28 cellular contexts compared by ENCODE assay signal in genomic region chr14:104194016-104194415, GRCh38. TPM values are rescaled to one million over a fixed set of nuclear protein-coding genes. Genes with fewer than 3 reads are reported as not detected.
"Had no signal": no experiment of that assay in that cellular context is flagged by ENCODE, and none has a peak within 500 bp of the region (broad histone marks: within the 10 kb centered on the region; RNA-seq: fewer than 3 reads in every experiment).

No MANE protein-coding gene starts in this region.

- H2AFZ ChIP-seq: hepatocyte had no signal

- H3K9me3 Mint-ChIP-seq: mesothelial cell of epicardium; naive B cell; natural killer cell; nephron progenitor cell; stimulated activated naive B cell treated with anti-CD40 and anti-IgM and Interleukin-4, amounts not matched to agents 10 μg/mL and 1 μg/mL and 100 μg/mL, for 72 hours had no signal

- H3K4me3 Mint-ChIP-seq: mesothelial cell of epicardium; naive B cell; natural killer cell; nephron progenitor cell; stimulated activated naive B cell treated with anti-CD40 and anti-IgM and Interleukin-4, amounts not matched to agents 10 μg/mL and 1 μg/mL and 100 μg/mL, for 72 hours had no signal

- H3K9me3 ChIP-seq: left ventricle myocardium inferior, pancreas, prostate gland, testis, thyroid gland, transverse colon, upper lobe of left lung, vagina had no signal

- H3K27ac ChIP-seq: hepatocyte, left ventricle myocardium inferior, pancreas, prostate gland, skin epidermis, testis, thyroid gland, transverse colon, upper lobe of left lung, vagina had no signal

- H3K4me1 Mint-ChIP-seq: natural killer cell had no signal

- H3K27ac Mint-ChIP-seq: mesothelial cell of epicardium; natural killer cell; nephron progenitor cell; stimulated activated naive B cell treated with anti-CD40 and anti-IgM and Interleukin-4, amounts not matched to agents 10 μg/mL and 1 μg/mL and 100 μg/mL, for 72 hours had no signal

- H3K36me3 ChIP-seq: left ventricle myocardium inferior, pancreas, prostate gland, thyroid gland, transverse colon, upper lobe of left lung, vagina had no signal

- H3K4me1 ChIP-seq: left ventricle myocardium inferior, pancreas, prostate gland, testis, upper lobe of left lung, vagina had no signal

- H3K27me3 ChIP-seq: hepatocyte, pancreas, testis, thyroid gland, transverse colon, upper lobe of left lung, vagina had no signal

- H3K4me3 ChIP-seq: hepatocyte, left ventricle myocardium inferior, lung, pancreas, prostate gland, skin epidermis, testis, thyroid gland, transverse colon, upper lobe of left lung, vagina had no signal

- H3K27me3 Mint-ChIP-seq: stimulated activated naive B cell treated with anti-CD40 and anti-IgM and Interleukin-4, amounts not matched to agents 10 μg/mL and 1 μg/mL and 100 μg/mL, for 72 hours had no signal

- DNase-seq: islet precursor cell; left ventricle myocardium inferior; mesendoderm; naive B cell; natural killer cell; nephron progenitor cell; nucleus accumbens; posterior cingulate gyrus; retina; stimulated activated CD4-positive, alpha-beta T cell treated with anti-CD3 and anti-CD28 coated beads, Interleukin-12 subunit alpha, Interleukin-12 subunit beta, amount 100 ng/mL, for 4 hours; stimulated activated CD4-positive, alpha-beta T cell treated with anti-CD3 and anti-CD28 coated beads, Interleukin-15, amount 100 ng/mL, for 24 hours; stimulated activated CD4-positive, alpha-beta T cell treated with anti-CD3 and anti-CD28 coated beads, Interleukin-2, amount 100 ng/mL, for 24 hours; stimulated activated CD4-positive, alpha-beta T cell treated with anti-CD3 and anti-CD28 coated beads, Interleukin-4, amount 100 ng/mL, for 1 hour; stimulated activated naive B cell treated with anti-CD40 and anti-IgM and Interleukin-4, amounts not matched to agents 10 μg/mL and 1 μg/mL and 100 μg/mL, for 72 hours; stimulated activated naive CD8-positive, alpha-beta T cell treated with anti-CD3 and anti-CD28 coated beads, Interleukin-15, Interleukin-2, amounts not matched to agents 100 U/mL and 50 U/mL, for 24 hours; testis; thyroid gland; transverse colon had no signal

- H3K36me3 Mint-ChIP-seq: mesothelial cell of epicardium; naive B cell; natural killer cell; stimulated activated naive B cell treated with anti-CD40 and anti-IgM and Interleukin-4, amounts not matched to agents 10 μg/mL and 1 μg/mL and 100 μg/mL, for 72 hours had no signal

- H3K79me2 ChIP-seq: hepatocyte had no signal

- H3K4me2 ChIP-seq: hepatocyte had no signal

RNA-seq across cellular contexts. Expression of gene KIF26A, which starts 55.6 kb away (rescaled TPM):
- total RNA-seq: mononuclear cell, natural killer cell, osteoblast had no signal
